In genomic region chr5:97183100-97183929, GRCh38 we compare ENCODE assay signal across 8 cellular contexts.
A peak's percentile ranks its signal among the peaks of the same experiment; 100 is the strongest.
DNase-seq lines count a peak whose midpoint lies in the region; ATAC-seq, FAIRE-seq and TF ChIP-seq lines count a peak whose summit lies in the region.

RIOK2 (minus strand) TSS chr5:97183247; CDS start chr5:97183191, 56 bp downstream.

- H3K4me1 Mint-ChIP-seq in central memory CD8-positive, alpha-beta T cell: peaks cover 41% of the 10 kb centered on the region

- H3K27me3 Mint-ChIP-seq in central memory CD8-positive, alpha-beta T cell: no peaks in the 10 kb centered on the region

- H3K4me3 ChIP-seq in AG09309 (ENCODE audit: control insufficient read depth, low read depth, low read length): peak within 1 kb of the TSS; percentile 96

- H3K27ac Mint-ChIP-seq in central memory CD8-positive, alpha-beta T cell (ENCODE audit: low read depth): peak within 1 kb of the TSS; percentile 99

- peak; percentile 95 for FAIRE-seq in islet of Langerhans (lab: Jason Lieb, UNC)

- DNase-seq in AG09309 (ENCODE audit: low read depth) (peak; percentile 70), NCI-H446 (lab: John Stamatoyannopoulos, UW) (peak; percentile 96 to 97)
- peak; percentile 82 for DNase-seq in activated CD4-positive, CD25-positive, alpha-beta regulatory T cell treated with anti-CD3 and anti-CD28 coated beads, Interleukin-2, amount 50 U/mL, for 16 hours (ENCODE audit: low read depth, low spot score)
- DNase-seq in central memory CD8-positive, alpha-beta T cell (ENCODE audit: low spot score in 2 of 2): peak; percentile 77 to 78
- DNase-seq in stimulated activated CD4-positive, alpha-beta T cell treated with anti-CD3 and anti-CD28 coated beads, Interleukin-12 subunit alpha, Interleukin-12 subunit beta, amount 100 ng/mL, for 4 hours: peak; percentile 92

- H3K9me3 Mint-ChIP-seq in central memory CD8-positive, alpha-beta T cell: no peaks in the 10 kb centered on the region

- ATAC-seq in GM19025 (IDR thresholded peaks at IDR 0.05; ENCODE audit: low read depth, unreplicated experiment): peak; percentile 84
- ATAC-seq in HG03342 (IDR thresholded peaks at IDR 0.05; ENCODE audit: unreplicated experiment): peak; percentile 91
- ATAC-seq in central memory CD8-positive, alpha-beta T cell (replicated peaks; ENCODE audit: extremely low read depth, poor library complexity, severe bottlenecking): peak; percentile 93

- H3K36me3 Mint-ChIP-seq in central memory CD8-positive, alpha-beta T cell (ENCODE audit: insufficient read depth): peaks cover 24% of the 10 kb centered on the region

- TF ChIP-seq CTCF in AG09309 (IDR thresholded peaks at IDR 0.05; ENCODE audit: control insufficient read depth, insufficient read depth, low read depth, low read length, missing control alignments): peak; percentile 3

- peak within 1 kb of the TSS; percentile 92 for H3K4me3 Mint-ChIP-seq in central memory CD8-positive, alpha-beta T cell

Comparison
In these comparisons a context has a peak if more than half of its experiments do, and no peak if none do; other contexts are left out.
1. Peak in every context shown above with its lines: DNase-seq, ATAC-seq and H3K4me3 ChIP-seq.